ENCODE assay signal across 1 cellular context in the genomic region with DNA sequence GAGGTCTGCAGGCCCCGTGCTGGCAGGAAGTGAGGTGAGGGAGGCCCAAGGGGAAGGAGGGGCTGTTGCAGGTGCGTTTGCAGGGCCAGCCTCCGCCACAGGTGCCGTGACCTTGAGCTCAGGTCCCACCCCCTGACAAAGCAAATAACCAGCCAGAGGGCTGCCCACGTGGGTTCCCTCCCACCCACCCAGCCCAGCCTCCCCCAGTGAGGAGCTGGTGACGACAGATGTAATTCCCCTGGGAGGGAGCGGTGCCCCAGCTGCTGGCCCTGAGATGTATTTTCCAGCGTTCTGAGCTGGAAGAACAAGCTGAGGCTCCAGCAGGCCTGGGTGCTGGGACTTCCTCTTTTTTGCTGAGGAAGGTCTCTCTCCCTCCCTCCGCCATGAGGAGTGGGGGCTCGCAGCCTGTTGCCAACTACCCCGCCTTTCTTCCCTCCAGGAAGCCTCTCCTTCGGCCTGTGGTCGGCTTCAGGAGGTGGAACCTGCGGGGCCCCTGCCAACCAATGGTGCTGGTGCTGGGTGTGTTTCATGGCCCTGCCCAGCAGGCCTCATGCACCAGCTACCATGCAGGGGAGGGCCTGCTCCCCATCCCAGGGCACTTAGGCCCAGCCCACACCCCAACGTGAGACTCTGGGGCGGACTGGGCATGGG.
A peak's percentile ranks its signal among the peaks of the same experiment; 100 is the strongest.
TF ChIP-seq lines count a peak whose summit lies in the region.

No MANE protein-coding gene starts in this region.

TF ChIP-seq in HepG2, 621 proteins besides CTCF, POLR2A, EP300 and RAD21 (continued from another document):
- TF ChIP-seq ZNF362 (CRISPR knock-in tag; IDR thresholded peaks at IDR 0.05; ENCODE audit: borderline replicate concordance) (no peak), SKIL (CRISPR knock-in tag; IDR thresholded peaks at IDR 0.05; ENCODE audit: borderline replicate concordance) (peak; percentile 10; the same call in 1 of the 2 replicates), JDP2 (CRISPR knock-in tag; IDR thresholded peaks at IDR 0.05; ENCODE audit: borderline replicate concordance) (no peak), ZFP91 (CRISPR knock-in tag; IDR thresholded peaks at IDR 0.05; ENCODE audit: borderline replicate concordance) (0 out of 2 replicates have a peak, but pooled peaks have one; percentile 32), PHF21A (CRISPR knock-in tag; IDR thresholded peaks at IDR 0.05) (peak; percentile 49; the same call in 1 of the 2 replicates), FOXA3 (CRISPR knock-in tag; IDR thresholded peaks at IDR 0.05) (peak; percentile 50), ZSCAN31 (CRISPR knock-in tag; IDR thresholded peaks at IDR 0.05; ENCODE audit: low read depth) (0 out of 2 replicates have a peak, but pooled peaks have one; percentile 2), FOXP1 (IDR thresholded peaks at IDR 0.05) (no peak), FOXP1 (CRISPR knock-in tag; IDR thresholded peaks at IDR 0.05) (0 out of 2 replicates have a peak, but pooled peaks have one; percentile 35), HOXA3 (CRISPR knock-in tag; IDR thresholded peaks at IDR 0.05) (peak; percentile 78; the same call in 1 of the 2 replicates), ELF1 (CRISPR knock-in tag; IDR thresholded peaks at IDR 0.05) (peak; percentile 59), SOX6 (IDR thresholded peaks at IDR 0.05) (no peak), SOX6 (CRISPR knock-in tag; IDR thresholded peaks at IDR 0.05) (0 out of 2 replicates have a peak, but pooled peaks have one; percentile 43), KLF9 (CRISPR knock-in tag; IDR thresholded peaks at IDR 0.05; ENCODE audit: low read depth) (no peak), MED1 (CRISPR knock-in tag; IDR thresholded peaks at IDR 0.05) (peak; percentile 47), ZNF891 (CRISPR knock-in tag; IDR thresholded peaks at IDR 0.05) (0 out of 2 replicates have a peak, but pooled peaks have one; percentile 25), MYC (CRISPR knock-in tag; IDR thresholded peaks at IDR 0.05; ENCODE audit: borderline replicate concordance) (peak; percentile 58; the same call in 1 of the 2 replicates), ARID4A (CRISPR knock-in tag; IDR thresholded peaks at IDR 0.05; ENCODE audit: borderline replicate concordance) (peak; percentile 54; the same call in 1 of the 2 replicates), GATAD2A (CRISPR knock-in tag; IDR thresholded peaks at IDR 0.05) (peak; percentile 54), ASH2L (IDR thresholded peaks at IDR 0.05; ENCODE audit: insufficient read length, low read depth, low read length) (no peak), ZNF430 (CRISPR knock-in tag; IDR thresholded peaks at IDR 0.05) (0 out of 2 replicates have a peak, but pooled peaks have one; percentile 41)
- TF ChIP-seq, protein P1, sequence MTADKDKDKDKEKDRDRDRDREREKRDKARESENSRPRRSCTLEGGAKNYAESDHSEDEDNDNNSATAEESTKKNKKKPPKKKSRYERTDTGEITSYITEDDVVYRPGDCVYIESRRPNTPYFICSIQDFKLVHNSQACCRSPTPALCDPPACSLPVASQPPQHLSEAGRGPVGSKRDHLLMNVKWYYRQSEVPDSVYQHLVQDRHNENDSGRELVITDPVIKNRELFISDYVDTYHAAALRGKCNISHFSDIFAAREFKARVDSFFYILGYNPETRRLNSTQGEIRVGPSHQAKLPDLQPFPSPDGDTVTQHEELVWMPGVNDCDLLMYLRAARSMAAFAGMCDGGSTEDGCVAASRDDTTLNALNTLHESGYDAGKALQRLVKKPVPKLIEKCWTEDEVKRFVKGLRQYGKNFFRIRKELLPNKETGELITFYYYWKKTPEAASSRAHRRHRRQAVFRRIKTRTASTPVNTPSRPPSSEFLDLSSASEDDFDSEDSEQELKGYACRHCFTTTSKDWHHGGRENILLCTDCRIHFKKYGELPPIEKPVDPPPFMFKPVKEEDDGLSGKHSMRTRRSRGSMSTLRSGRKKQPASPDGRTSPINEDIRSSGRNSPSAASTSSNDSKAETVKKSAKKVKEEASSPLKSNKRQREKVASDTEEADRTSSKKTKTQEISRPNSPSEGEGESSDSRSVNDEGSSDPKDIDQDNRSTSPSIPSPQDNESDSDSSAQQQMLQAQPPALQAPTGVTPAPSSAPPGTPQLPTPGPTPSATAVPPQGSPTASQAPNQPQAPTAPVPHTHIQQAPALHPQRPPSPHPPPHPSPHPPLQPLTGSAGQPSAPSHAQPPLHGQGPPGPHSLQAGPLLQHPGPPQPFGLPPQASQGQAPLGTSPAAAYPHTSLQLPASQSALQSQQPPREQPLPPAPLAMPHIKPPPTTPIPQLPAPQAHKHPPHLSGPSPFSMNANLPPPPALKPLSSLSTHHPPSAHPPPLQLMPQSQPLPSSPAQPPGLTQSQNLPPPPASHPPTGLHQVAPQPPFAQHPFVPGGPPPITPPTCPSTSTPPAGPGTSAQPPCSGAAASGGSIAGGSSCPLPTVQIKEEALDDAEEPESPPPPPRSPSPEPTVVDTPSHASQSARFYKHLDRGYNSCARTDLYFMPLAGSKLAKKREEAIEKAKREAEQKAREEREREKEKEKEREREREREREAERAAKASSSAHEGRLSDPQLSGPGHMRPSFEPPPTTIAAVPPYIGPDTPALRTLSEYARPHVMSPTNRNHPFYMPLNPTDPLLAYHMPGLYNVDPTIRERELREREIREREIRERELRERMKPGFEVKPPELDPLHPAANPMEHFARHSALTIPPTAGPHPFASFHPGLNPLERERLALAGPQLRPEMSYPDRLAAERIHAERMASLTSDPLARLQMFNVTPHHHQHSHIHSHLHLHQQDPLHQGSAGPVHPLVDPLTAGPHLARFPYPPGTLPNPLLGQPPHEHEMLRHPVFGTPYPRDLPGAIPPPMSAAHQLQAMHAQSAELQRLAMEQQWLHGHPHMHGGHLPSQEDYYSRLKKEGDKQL (CRISPR knock-in tag; IDR thresholded peaks at IDR 0.05; ENCODE audit: low read depth), result 0 out of 2 replicates have a peak, but pooled peaks have one; percentile 36
